ENCODE assay signal across 9 cellular contexts in genomic region chr13:63124863-63125262, GRCh38.
DNase-seq lines count a peak whose midpoint lies in the region; ATAC-seq and TF ChIP-seq lines count a peak whose summit lies in the region.
"Had no signal": no experiment of that assay in that cellular context is flagged by ENCODE, and none has a peak within 500 bp of the region (broad histone marks: within the 10 kb centered on the region; RNA-seq: fewer than 3 reads in every experiment).

No MANE protein-coding gene starts in this region.

- BruUV-seq in PC-9 (replicated peaks; lab: Mats Ljungman, UMichigan) = no TSS peak

- no peak for ATAC-seq in GM19467 (IDR thresholded peaks at IDR 0.05; ENCODE audit: unreplicated experiment)

- no peaks in the 10 kb centered on the region for H3K27me3 ChIP-seq in PC-9 (ENCODE audit: insufficient read depth, low read depth)

- H3F3A ChIP-seq in PC-9 (ENCODE audit: insufficient read depth, low read depth) = no peaks in the 10 kb centered on the region

- H3K79me2 ChIP-seq in PC-9 (ENCODE audit: low read depth) = no peaks in the 10 kb centered on the region

- intact Hi-C loops in PC-9 (cut with micrococcal nuclease; ENCODE audit: unreplicated experiment) = no loop called here

- H3K27ac ChIP-seq in 22Rv1 (no peak overlapping the region), PC-9 (no peak overlapping the region)

- H3K4me1 ChIP-seq in PC-9 (replicated peaks; ENCODE audit: insufficient read depth) = no peaks in the 10 kb centered on the region

- H3K36me3 ChIP-seq in PC-9 (ENCODE audit: low read depth) = no peaks in the 10 kb centered on the region

- TF ChIP-seq CTCF in 22Rv1 (IDR thresholded peaks at IDR 0.05) = peak; percentile 73
- TF ChIP-seq CTCF in GM12865 (IDR thresholded peaks at IDR 0.05; ENCODE audit: insufficient read depth, low read depth, low read length, missing control alignments) = no peak
- TF ChIP-seq CTCF in PC-9 (conservative IDR thresholded peaks at IDR 0.05) = peak; percentile 77
- no peak for TF ChIP-seq CTCF in fibroblast of the aortic adventitia (IDR thresholded peaks at IDR 0.05; ENCODE audit: insufficient read depth, low read length)

- CTCF ChIA-PET in PC-9 (lab: Charles Lee) = no interaction called here

- no peaks in the 10 kb centered on the region for H3K9me3 ChIP-seq in PC-9 (ENCODE audit: insufficient read depth, low read depth)

- no peaks in the 10 kb centered on the region for H4K20me1 ChIP-seq in PC-9 (ENCODE audit: insufficient read depth)

- H3K4me2 ChIP-seq in PC-9 = no peak overlapping the region

- DNase-seq in GM12865 (ENCODE audit: low read depth) = peak; percentile 8
- DNase-seq in PC-9 = no peak
- peak; percentile 38 for DNase-seq in fibroblast of the aortic adventitia (ENCODE audit: low read depth)
- DNase-seq in COLO829 (ENCODE audit: low spot score) = no peak
- DNase-seq in COLO668 (lab: John Stamatoyannopoulos, UW; ENCODE audit: unreplicated experiment) = no peak
- no peak for DNase-seq in stimulated activated naive CD4-positive, alpha-beta T cell (lab: John Stamatoyannopoulos, UW)
- DNase-seq: activated T-cell treated with anti-CD3 and anti-CD28 coated beads, Interleukin-2, amount 50 U/mL, for 24 hours had no signal

- H3K4me3 ChIP-seq in GM12865 (ENCODE audit: low read depth, low read length) (no peak overlapping the region), PC-9 (no peak overlapping the region), fibroblast of the aortic adventitia (ENCODE audit: low read depth, low read length) (no peak overlapping the region)

- no peaks in the 10 kb centered on the region for H3K9me2 ChIP-seq in PC-9 (ENCODE audit: insufficient read depth)

- H2AFZ ChIP-seq in PC-9 = no peak overlapping the region

- POLR2A ChIA-PET in PC-9 (lab: Charles Lee; ENCODE audit: unreplicated experiment) = no interaction called here

Comparison
In these comparisons a context has a peak if more than half of its experiments do, and no peak if none do; other contexts are left out.
1. CTCF ChIP-seq: peak in 22Rv1 (single experiment) and PC-9 (single experiment); none in GM12865 (single experiment) and fibroblast of the aortic adventitia (single experiment).
2. DNase-seq: peak in GM12865 (single experiment) and fibroblast of the aortic adventitia (single experiment); none in PC-9 (0 of 2), COLO829 (single experiment), COLO668 (single experiment) and stimulated activated naive CD4-positive, alpha-beta T cell (0 of 6).